Comparison of ENCODE assay signal across 8 cellular contexts in genomic region chr12:53623986-53624385, GRCh38. TPM values are rescaled to one million over a fixed set of nuclear protein-coding genes. Genes with fewer than 3 reads are reported as not detected.
DNase-seq lines count a peak whose midpoint lies in the region; ATAC-seq, FAIRE-seq and TF ChIP-seq lines count a peak whose summit lies in the region.

No MANE protein-coding gene starts in this region.

- H2BK15ac ChIP-seq in mesenchymal stem cell (ENCODE audit: low read depth, poor library complexity, severe bottlenecking): no peak overlapping the region

- H2BK120ac ChIP-seq in mesenchymal stem cell (ENCODE audit: low read depth, low read length): peak overlapping the region; percentile 49

- H2BK12ac ChIP-seq in mesenchymal stem cell (ENCODE audit: low read length in 2 of 2): no peak overlapping the region

- H3K4me2 ChIP-seq in mesenchymal stem cell (ENCODE audit: low read length, poor library complexity, severe bottlenecking): peak overlapping the region; percentile 70

- no peak overlapping the region for H3K14ac ChIP-seq in mesenchymal stem cell (ENCODE audit: low read length in 2 of 2)

- H3K36me3 ChIP-seq in heart left ventricle: peaks cover 0 to 9% (median 0%) of the 10 kb centered on the region in 9 donors
- no peaks in the 10 kb centered on the region for H3K36me3 ChIP-seq in bronchial epithelial cell (ENCODE audit: control insufficient read depth, insufficient read depth, low read length)
- H3K36me3 ChIP-seq in mesenchymal stem cell (ENCODE audit: control insufficient read depth in 1 of 2, insufficient read depth in 2 of 2, low read depth in 1 of 2, low read length in 2 of 2): peaks cover 0 to 6% of the 10 kb centered on the region in 2 experiments
- no peaks in the 10 kb centered on the region for H3K36me3 ChIP-seq in aorta (ENCODE audit: control insufficient read depth in 1 of 2, insufficient read depth in 2 of 2, low read length in 1 of 2)
- H3K36me3 ChIP-seq in SJCRH30: no peaks in the 10 kb centered on the region

- intact Hi-C loops in heart left ventricle (cut with DNase I): loop anchor here in 7 of 10 donors (2.0 to 10.0 kb wide), 5 partner anchors 35 to 79 kb away; partner anchors contain the start of gene ATP5MC2 (in 2 of the 7)
- intact Hi-C loops in left cardiac atrium (cut with DNase I): no loop called here
- intact Hi-C loops in aorta (cut with DNase I): loop anchor here in 1 of 2 donors (10.0 kb wide), 1 partner anchor 59 kb away; no protein-coding TSS in a partner anchor

- peak overlapping the region; percentile 98 for H3K9ac ChIP-seq in mesenchymal stem cell (ENCODE audit: low read length)

- H3K27ac ChIP-seq in heart left ventricle (peak overlapping the region; percentile 29 to 98 (median 96)), mesenchymal stem cell (ENCODE audit: low read length, poor library complexity, severe bottlenecking) (peak overlapping the region; percentile 61), aorta (ENCODE audit: low read depth in 1 of 2, low read length in 2 of 2) (peak overlapping the region; percentile 64 to 74), SJCRH30 (no peak overlapping the region)

- peak overlapping the region in 1 of 2 experiments; percentile 33 for H3K18ac ChIP-seq in mesenchymal stem cell (ENCODE audit: low read depth in 1 of 2, low read length in 2 of 2)

- peak overlapping the region; percentile 39 for H4K91ac ChIP-seq in mesenchymal stem cell (ENCODE audit: low read length)

- H3K4me1 ChIP-seq in heart left ventricle: peaks cover 0 to 64% (median 32%) of the 10 kb centered on the region in 12 donors
- H3K4me1 ChIP-seq in mesenchymal stem cell (ENCODE audit: control insufficient read depth, insufficient read depth, low read depth, low read length): peaks cover 4% of the 10 kb centered on the region
- H3K4me1 ChIP-seq in aorta (ENCODE audit: control insufficient read depth in 1 of 2, insufficient read depth in 2 of 2, low read length in 2 of 2): no peaks in the 10 kb centered on the region
- H3K4me1 ChIP-seq in SJCRH30: peaks cover 11% of the 10 kb centered on the region

- no peak overlapping the region for H2AK5ac ChIP-seq in mesenchymal stem cell (ENCODE audit: low read length, severe bottlenecking)

- peak in 1 of 5 donors; percentile 35 for DNase-seq in heart left ventricle
- no peak for DNase-seq in left cardiac atrium
- DNase-seq in bronchial epithelial cell (ENCODE audit: low read depth): peak; percentile 10
- peak; percentile 36 for DNase-seq in mesenchymal stem cell
- no peak for DNase-seq in aorta
- no peak for DNase-seq in SJCRH30
- DNase-seq in CD1c-positive myeloid dendritic cell (ENCODE audit: extremely low spot score): no peak
- DNase-seq in activated CD8-positive, alpha-beta memory T cell treated with anti-CD3 and anti-CD28 coated beads, Interleukin-2, amount 50 U/mL, for 4 hours: no peak

- no peak overlapping the region for H4K8ac ChIP-seq in mesenchymal stem cell (ENCODE audit: low read length)

- H2AFZ ChIP-seq in mesenchymal stem cell (ENCODE audit: low read depth, low read length): no peak overlapping the region

- WGBS in heart left ventricle, 4 donors: 9 to 15% (median 11%) methylated on average over 2 of the region's 2 CpGs
- WGBS in mesenchymal stem cell: 81% methylated on average over 1 of the region's 2 CpGs
- whole genome bisulfite sequencing in aorta, 2 donors: 0 to 5% methylated on average over 2 of the region's 2 CpGs

- peak overlapping the region in 1 of 2 experiments; percentile 51 for H3K4ac ChIP-seq in mesenchymal stem cell (ENCODE audit: low read depth in 1 of 2, low read length in 2 of 2)

- H3K79me1 ChIP-seq in mesenchymal stem cell (replicated peaks; ENCODE audit: low read length, poor library complexity, severe bottlenecking): peaks cover 2% of the 10 kb centered on the region

- H3K23ac ChIP-seq in mesenchymal stem cell (ENCODE audit: low read length in 2 of 2): no peak overlapping the region

- no peak overlapping the region for H2BK5ac ChIP-seq in mesenchymal stem cell (ENCODE audit: low read depth, low read length, poor library complexity, severe bottlenecking)

- FAIRE-seq in bronchial epithelial cell (lab: Jason Lieb, UNC): no peak

- no peaks in the 10 kb centered on the region for H3K27me3 ChIP-seq in heart left ventricle
- H3K27me3 ChIP-seq in bronchial epithelial cell (ENCODE audit: control insufficient read depth, insufficient read depth, low read length): no peaks in the 10 kb centered on the region
- no peaks in the 10 kb centered on the region for H3K27me3 ChIP-seq in mesenchymal stem cell (ENCODE audit: control insufficient read depth in 1 of 2, insufficient read depth in 1 of 2, low read length in 2 of 2)
- no peaks in the 10 kb centered on the region for H3K27me3 ChIP-seq in aorta (ENCODE audit: control insufficient read depth in 1 of 2, insufficient read depth in 2 of 2, low read length in 1 of 2)
- no peaks in the 10 kb centered on the region for H3K27me3 ChIP-seq in SJCRH30

- TF ChIP-seq POLR2A in heart left ventricle (IDR thresholded peaks at IDR 0.05): no peak

- ATAC-seq in heart left ventricle: no peak
- ATAC-seq in left cardiac atrium: no peak
- no peak for ATAC-seq in aorta (ENCODE audit: low FRiP score)

- H3K4me3 ChIP-seq in heart left ventricle (peak overlapping the region in 10 of 12 donors; percentile 66 to 94 (median 74)), bronchial epithelial cell (ENCODE audit: low read depth, low read length) (peak overlapping the region; percentile 62), mesenchymal stem cell (ENCODE audit: insufficient read depth in 1 of 2, low read depth in 1 of 2, low read length in 2 of 2) (peak overlapping the region in 1 of 2 experiments; percentile 91), aorta (ENCODE audit: low read length in 2 of 2) (peak overlapping the region; percentile 84 to 90), SJCRH30 (no peak overlapping the region)

- H3K9me3 ChIP-seq in heart left ventricle: no peaks in the 10 kb centered on the region
- H3K9me3 ChIP-seq in mesenchymal stem cell (ENCODE audit: control insufficient read depth, low read length): no peaks in the 10 kb centered on the region
- no peaks in the 10 kb centered on the region for H3K9me3 ChIP-seq in aorta (ENCODE audit: control insufficient read depth, low read length)
- H3K9me3 ChIP-seq in SJCRH30 (replicated peaks): no peaks in the 10 kb centered on the region

- TF ChIP-seq CTCF in heart left ventricle (IDR thresholded peaks at IDR 0.05): no peak
- no peak for TF ChIP-seq CTCF in bronchial epithelial cell (IDR thresholded peaks at IDR 0.05; ENCODE audit: insufficient read depth, low read length, severe bottlenecking)

RNA-seq across cellular contexts. Expression of gene ATF7, which starts 2.2 kb away (rescaled TPM):
- total RNA-seq in heart left ventricle (10 to 100 TPM; 21.1 to 43.2 (median 32.0) TPM), left cardiac atrium (10 to 100 TPM; 30.1 to 34.7 TPM), bronchial epithelial cell (5.3 and 6.4 TPM in 2 replicates), aorta (10 to 100 TPM; 68.4 to 73.5 TPM)
- polyA plus RNA-seq in heart left ventricle (10 to 100 TPM; 20.0 to 21.3 TPM), aorta (10 to 100 TPM; 25.7 to 29.5 TPM)
- 24.9 TPM for polyA plus RNA-seq in mesenchymal stem cell (2013, experiment 1 of 2)
- 24.6 TPM for polyA plus RNA-seq in mesenchymal stem cell (2013, experiment 2 of 2)
- 9.9 and 13.3 TPM in 2 replicates for total RNA-seq in SJCRH30 (2014; rRNA removed; shearing (Covaris generic))

RNA-seq across cellular contexts. Expression of gene ATP5MC2, which starts 51.9 kb away (rescaled TPM):
- total RNA-seq in heart left ventricle: 100 to 1,000 TPM; 392 to 753 (median 520) TPM
- polyA plus RNA-seq in heart left ventricle: 100 to 1,000 TPM; 598 to 748 TPM
- 100 to 1,000 TPM; 416 TPM for total RNA-seq in left cardiac atrium
- total RNA-seq in bronchial epithelial cell: 91.7 and 121 TPM in 2 replicates
- 474 TPM for polyA plus RNA-seq in mesenchymal stem cell (2013, experiment 1 of 2)
- polyA plus RNA-seq in mesenchymal stem cell (2013, experiment 2 of 2): 484 TPM
- 100 to 1,000 TPM; 152 to 183 TPM for total RNA-seq in aorta
- 100 to 1,000 TPM; 389 to 390 TPM for polyA plus RNA-seq in aorta
- total RNA-seq in SJCRH30 (2014; rRNA removed; shearing (Covaris generic)): 433 and 480 TPM in 2 replicates

Comparison
In these comparisons a context has a peak if more than half of its experiments do, and no peak if none do; other contexts are left out.
1. intact Hi-C loops: an anchor here in heart left ventricle (2.0 to 10.0 kb wide); none called in left cardiac atrium.
2. DNase-seq: peak in bronchial epithelial cell (single experiment) and mesenchymal stem cell (single experiment); none in left cardiac atrium (single experiment), aorta (0 of 2), SJCRH30 (0 of 2), CD1c-positive myeloid dendritic cell (single experiment) and activated CD8-positive, alpha-beta memory T cell treated with anti-CD3 and anti-CD28 coated beads, Interleukin-2, amount 50 U/mL, for 4 hours (single experiment).